Comparison of ENCODE assay signal across 9 cellular contexts in genomic region chr12:47825239-47825639, GRCh38. TPM values are rescaled to one million over a fixed set of nuclear protein-coding genes. Genes with fewer than 3 reads are reported as not detected.
DNase-seq lines count a peak whose midpoint lies in the region; ATAC-seq and TF ChIP-seq lines count a peak whose summit lies in the region.
"Had no signal": no experiment of that assay in that cellular context is flagged by ENCODE, and none has a peak within 500 bp of the region (broad histone marks: within the 10 kb centered on the region; RNA-seq: fewer than 3 reads in every experiment).

No MANE protein-coding gene starts in this region.

- DNase-seq in T-helper 2 cell treated with Interferon-gamma antibody and Interleukin-4, amounts not matched to agents 5 μg/mL and 100 μg/mL, for 36 hours (ENCODE audit: low spot score) = no peak
- DNase-seq in T-helper 2 cell (no peak), ascending aorta (ENCODE audit: low spot score in 2 of 2) (peak in 1 of 2 donors; percentile 84), lower lobe of right lung (peak; percentile 78), tibial artery (peak in 1 of 2 donors; percentile 84), middle frontal gyrus (ENCODE audit: extremely low spot score, low spot score) (no peak), EL (no peak)
- DNase-seq: NCI-H2081 treated with DMSO at 0.1 percent for 48 hours had no signal

- H3K27me3 ChIP-seq in ascending aorta (no peaks in the 10 kb centered on the region), lower lobe of right lung (ENCODE audit: low read depth) (no peaks in the 10 kb centered on the region), tibial artery (no peaks in the 10 kb centered on the region)

- intact Hi-C loops in ascending aorta (cut with DNase I) (loop anchor here (1.0 to 10.0 kb wide), 2 partner anchors 13 to 720 kb away; no protein-coding TSS in a partner anchor), lower lobe of right lung (cut with DNase I) (no loop called here), tibial artery (cut with DNase I; ENCODE audit: low total_unique reads) (no loop called here)

- H3K4me3 Mint-ChIP-seq in T-helper 2 cell treated with Interferon-gamma antibody and Interleukin-4, amounts not matched to agents 5 μg/mL and 100 μg/mL, for 36 hours = peak overlapping the region; percentile 52

- H3K27ac Mint-ChIP-seq in T-helper 2 cell treated with Interferon-gamma antibody and Interleukin-4, amounts not matched to agents 5 μg/mL and 100 μg/mL, for 36 hours = peak overlapping the region; percentile 10

- no peaks in the 10 kb centered on the region for H3K9me3 ChIP-seq in ascending aorta
- no peaks in the 10 kb centered on the region for H3K9me3 ChIP-seq in lower lobe of right lung
- no peaks in the 10 kb centered on the region for H3K9me3 ChIP-seq in tibial artery

- H3K9me3 Mint-ChIP-seq in T-helper 2 cell treated with Interferon-gamma antibody and Interleukin-4, amounts not matched to agents 5 μg/mL and 100 μg/mL, for 36 hours = no peaks in the 10 kb centered on the region

- TF ChIP-seq CTCF in ascending aorta (IDR thresholded peaks at IDR 0.05) (no peak), lower lobe of right lung (IDR thresholded peaks at IDR 0.05) (no peak), tibial artery (IDR thresholded peaks at IDR 0.05) (no peak)

- peaks cover 35 to 81% of the 10 kb centered on the region in 2 donors for H3K4me1 ChIP-seq in ascending aorta
- peaks cover 98% of the 10 kb centered on the region for H3K4me1 ChIP-seq in lower lobe of right lung
- H3K4me1 ChIP-seq in tibial artery = peaks cover 15 to 92% (median 80%) of the 10 kb centered on the region in 4 donors

- peak; percentile 77 to 87 for ATAC-seq in lower lobe of right lung
- ATAC-seq in GM21723 (IDR thresholded peaks at IDR 0.05; ENCODE audit: unreplicated experiment) = no peak

- H3K36me3 ChIP-seq in ascending aorta (no peaks in the 10 kb centered on the region), lower lobe of right lung (no peaks in the 10 kb centered on the region), tibial artery (no peaks in the 10 kb centered on the region)

- H3K4me1 Mint-ChIP-seq in T-helper 2 cell treated with Interferon-gamma antibody and Interleukin-4, amounts not matched to agents 5 μg/mL and 100 μg/mL, for 36 hours (ENCODE audit: low read depth) = peaks cover 63% of the 10 kb centered on the region

- H3K27ac ChIP-seq in ascending aorta = peak overlapping the region; percentile 97
- H3K27ac ChIP-seq in lower lobe of right lung = peak overlapping the region; percentile 97
- H3K27ac ChIP-seq in tibial artery = peak overlapping the region; percentile 91 to 99

- H3K27me3 Mint-ChIP-seq in T-helper 2 cell treated with Interferon-gamma antibody and Interleukin-4, amounts not matched to agents 5 μg/mL and 100 μg/mL, for 36 hours (ENCODE audit: low read depth) = no peaks in the 10 kb centered on the region

- H3K4me3 ChIP-seq in ascending aorta = peak overlapping the region in 1 of 2 donors; percentile 30
- H3K4me3 ChIP-seq in lower lobe of right lung = no peak overlapping the region
- H3K4me3 ChIP-seq in tibial artery = no peak overlapping the region

- H3K36me3 Mint-ChIP-seq in T-helper 2 cell treated with Interferon-gamma antibody and Interleukin-4, amounts not matched to agents 5 μg/mL and 100 μg/mL, for 36 hours (ENCODE audit: low read depth) = peaks cover 2% of the 10 kb centered on the region

RNA-seq across cellular contexts. Expression of gene HDAC7, which starts 5.5 kb away (rescaled TPM):
- total RNA-seq in ascending aorta = 202 TPM
- 104 TPM for total RNA-seq in lower lobe of right lung

RNA-seq across cellular contexts. Expression of gene SLC48A1, which starts 52.2 kb away (rescaled TPM):
- 144 TPM for total RNA-seq in ascending aorta
- 39.9 TPM for total RNA-seq in lower lobe of right lung
